In the genomic region with DNA sequence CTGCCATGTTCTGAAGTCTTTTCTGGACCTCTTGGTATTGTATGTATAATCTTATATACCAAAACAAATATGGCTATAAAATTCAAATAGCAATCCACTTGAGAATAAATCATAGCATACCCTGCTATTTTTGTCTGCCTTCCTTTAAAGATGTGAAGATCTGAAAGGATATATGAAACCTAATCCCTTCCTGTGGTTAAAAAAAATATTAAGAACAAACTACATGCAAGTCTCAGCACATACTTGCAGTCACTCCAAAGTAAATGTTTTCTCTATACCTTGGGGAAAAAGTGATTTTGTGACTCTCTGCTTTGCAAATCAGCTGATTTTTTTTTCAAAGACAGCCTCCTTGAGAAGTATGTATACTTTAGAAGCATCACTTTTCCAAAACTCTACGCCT, we compare ENCODE assay signal across 19 cellular contexts.
"Had no signal": no experiment of that assay in that cellular context is flagged by ENCODE, and none has a peak within 500 bp of the region (broad histone marks: within the 10 kb centered on the region; RNA-seq: fewer than 3 reads in every experiment).

No MANE protein-coding gene starts in this region.

- H3K27ac ChIP-seq: pancreas, thoracic aorta, upper lobe of right lung had no signal

- H3K36me3 ChIP-seq: pancreas, thoracic aorta, upper lobe of right lung had no signal

- ATAC-seq: activated T-helper 17 cell treated with anti-CD3 and anti-CD28 coated beads, Interleukin-2, amount 50 U/mL, for 72 hours; pancreas; sciatic nerve; T-cell; upper lobe of right lung had no signal

- H3K4me3 ChIP-seq: lung, pancreas, thoracic aorta, upper lobe of right lung had no signal

- DNase-seq: activated CD4-positive, alpha-beta T cell treated with anti-CD3 and anti-CD28 coated beads for 1 hour; activated CD4-positive, alpha-beta T cell treated with anti-CD3 and anti-CD28 coated beads, Interleukin-2, amount 50 U/mL, for 4 hours; activated naive CD4-positive, alpha-beta T cell treated with anti-CD3 and anti-CD28 coated beads for 36 hours; activated T-cell treated with anti-CD3 and anti-CD28 coated beads for 4 hours; central memory CD4-positive, alpha-beta T cell; cortex of kidney; effector memory CD4-positive, alpha-beta T cell; islet precursor cell; midbrain; pancreas; stimulated activated CD4-positive, alpha-beta T cell treated with anti-CD3 and anti-CD28 coated beads, Interleukin-12 subunit alpha, Interleukin-12 subunit beta, amount 100 ng/mL, for 4 hours; stimulated activated CD4-positive, alpha-beta T cell treated with anti-CD3 and anti-CD28 coated beads, Interleukin-2, amount 100 ng/mL, for 24 hours; T-cell; T-helper 9 cell; upper lobe of right lung had no signal

- H3K27me3 ChIP-seq: pancreas, upper lobe of right lung had no signal

- H3K9me3 ChIP-seq: pancreas, thoracic aorta, upper lobe of right lung had no signal

- H3K4me1 ChIP-seq: pancreas, upper lobe of right lung had no signal
